Comparison of ENCODE assay signal across 27 cellular contexts in genomic region chr7:109109558-109109957, GRCh38.
"Had no signal": no experiment of that assay in that cellular context is flagged by ENCODE, and none has a peak within 500 bp of the region (broad histone marks: within the 10 kb centered on the region; RNA-seq: fewer than 3 reads in every experiment).

No MANE protein-coding gene starts in this region.

- DNase-seq: colonic mucosa; cortex of kidney; dermis blood vessel endothelial cell; dorsolateral prefrontal cortex; effector CD4-positive, alpha-beta T cell; effector CD8-positive, alpha-beta T cell; effector memory CD4-positive, alpha-beta T cell; effector memory CD8-positive, alpha-beta T cell; endodermal cell; erythroblast; esophagus squamous epithelium; foreskin fibroblast; foreskin keratinocyte; foreskin melanocyte; gastrocnemius medialis; glutamatergic neuron; head of caudate nucleus; heart left ventricle; heart right ventricle had no signal

- H3K4me3 ChIP-seq: colonic mucosa, coronary artery, dorsolateral prefrontal cortex, esophagus muscularis mucosa, esophagus squamous epithelium, gastrocnemius medialis, gastroesophageal sphincter, heart left ventricle, heart right ventricle had no signal

- H3K4me1 ChIP-seq: colonic mucosa, esophagus muscularis mucosa, esophagus squamous epithelium, foreskin keratinocyte, gastrocnemius medialis, gastroesophageal sphincter, heart left ventricle, heart right ventricle had no signal

- H3K9me3 ChIP-seq: colonic mucosa, esophagus muscularis mucosa, esophagus squamous epithelium, gastrocnemius medialis, gastroesophageal sphincter, heart left ventricle, heart right ventricle had no signal

- H3K27ac ChIP-seq: colonic mucosa, coronary artery, dorsolateral prefrontal cortex, epithelial cell of prostate, esophagus muscularis mucosa, esophagus squamous epithelium, foreskin keratinocyte, gastrocnemius medialis, gastroesophageal sphincter, heart left ventricle, heart right ventricle had no signal

- ATAC-seq: effector memory CD8-positive, alpha-beta T cell; esophagus mucosa; foreskin keratinocyte; gastrocnemius medialis; gastroesophageal sphincter; heart left ventricle; heart right ventricle had no signal

- H3K27me3 ChIP-seq: colonic mucosa, dorsolateral prefrontal cortex, esophagus muscularis mucosa, esophagus squamous epithelium, foreskin keratinocyte, gastrocnemius medialis, gastroesophageal sphincter, heart left ventricle, heart right ventricle had no signal

- FAIRE-seq: endometrium, endothelial cell of umbilical vein, frontal cortex had no signal

- H3K36me3 ChIP-seq: colonic mucosa, esophagus muscularis mucosa, esophagus squamous epithelium, gastrocnemius medialis, gastroesophageal sphincter, heart left ventricle, heart right ventricle had no signal
